Comparison of ENCODE assay signal across 1 cellular context in the genomic region with DNA sequence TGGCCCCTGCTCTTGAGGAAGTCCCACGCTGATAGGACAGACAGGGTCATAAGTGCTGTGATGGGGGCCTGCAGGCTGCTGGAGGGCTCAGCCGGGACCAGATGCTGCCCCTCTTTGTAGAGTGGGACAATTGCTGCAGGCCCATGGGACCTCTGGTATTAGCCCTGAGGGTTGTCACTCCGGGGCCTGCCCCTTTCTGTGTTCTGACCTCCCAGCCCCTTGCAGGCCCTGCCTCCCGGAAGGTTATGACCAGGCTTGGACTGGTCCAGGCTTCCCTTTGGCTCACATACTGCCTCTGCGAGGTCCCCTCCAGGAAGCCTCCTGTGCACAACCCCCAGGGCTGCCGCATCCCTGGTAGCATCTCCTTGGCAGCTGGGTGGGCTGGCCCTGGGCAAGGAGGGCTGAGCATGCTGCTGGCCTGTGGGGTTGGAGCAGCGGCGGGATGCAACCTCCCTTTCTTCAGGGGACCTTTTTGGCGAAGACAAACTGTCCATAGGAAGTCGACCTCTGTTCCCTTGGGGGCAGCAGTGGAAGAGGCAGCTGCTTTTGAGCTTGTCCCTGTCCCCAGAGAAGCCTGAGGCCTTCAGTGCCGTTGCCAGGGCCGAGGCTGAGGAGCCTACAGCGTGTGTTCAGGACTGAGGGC.
TF ChIP-seq lines count a peak whose summit lies in the region.

No MANE protein-coding gene starts in this region.

TF ChIP-seq in GM12878, 131 proteins besides CTCF, POLR2A, EP300 and RAD21:
- TF ChIP-seq PKNOX1 (IDR thresholded peaks at IDR 0.05), result peak; percentile 65; the same call in 1 of the 2 replicates
- TF ChIP-seq, protein P1, sequence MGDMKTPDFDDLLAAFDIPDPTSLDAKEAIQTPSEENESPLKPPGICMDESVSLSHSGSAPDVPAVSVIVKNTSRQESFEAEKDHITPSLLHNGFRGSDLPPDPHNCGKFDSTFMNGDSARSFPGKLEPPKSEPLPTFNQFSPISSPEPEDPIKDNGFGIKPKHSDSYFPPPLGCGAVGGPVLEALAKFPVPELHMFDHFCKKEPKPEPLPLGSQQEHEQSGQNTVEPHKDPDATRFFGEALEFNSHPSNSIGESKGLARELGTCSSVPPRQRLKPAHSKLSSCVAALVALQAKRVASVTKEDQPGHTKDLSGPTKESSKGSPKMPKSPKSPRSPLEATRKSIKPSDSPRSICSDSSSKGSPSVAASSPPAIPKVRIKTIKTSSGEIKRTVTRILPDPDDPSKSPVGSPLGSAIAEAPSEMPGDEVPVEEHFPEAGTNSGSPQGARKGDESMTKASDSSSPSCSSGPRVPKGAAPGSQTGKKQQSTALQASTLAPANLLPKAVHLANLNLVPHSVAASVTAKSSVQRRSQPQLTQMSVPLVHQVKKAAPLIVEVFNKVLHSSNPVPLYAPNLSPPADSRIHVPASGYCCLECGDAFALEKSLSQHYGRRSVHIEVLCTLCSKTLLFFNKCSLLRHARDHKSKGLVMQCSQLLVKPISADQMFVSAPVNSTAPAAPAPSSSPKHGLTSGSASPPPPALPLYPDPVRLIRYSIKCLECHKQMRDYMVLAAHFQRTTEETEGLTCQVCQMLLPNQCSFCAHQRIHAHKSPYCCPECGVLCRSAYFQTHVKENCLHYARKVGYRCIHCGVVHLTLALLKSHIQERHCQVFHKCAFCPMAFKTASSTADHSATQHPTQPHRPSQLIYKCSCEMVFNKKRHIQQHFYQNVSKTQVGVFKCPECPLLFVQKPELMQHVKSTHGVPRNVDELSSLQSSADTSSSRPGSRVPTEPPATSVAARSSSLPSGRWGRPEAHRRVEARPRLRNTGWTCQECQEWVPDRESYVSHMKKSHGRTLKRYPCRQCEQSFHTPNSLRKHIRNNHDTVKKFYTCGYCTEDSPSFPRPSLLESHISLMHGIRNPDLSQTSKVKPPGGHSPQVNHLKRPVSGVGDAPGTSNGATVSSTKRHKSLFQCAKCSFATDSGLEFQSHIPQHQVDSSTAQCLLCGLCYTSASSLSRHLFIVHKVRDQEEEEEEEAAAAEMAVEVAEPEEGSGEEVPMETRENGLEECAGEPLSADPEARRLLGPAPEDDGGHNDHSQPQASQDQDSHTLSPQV (IDR thresholded peaks at IDR 0.05), result no peak
- TF ChIP-seq STAT1 (conservative IDR thresholded peaks at IDR 0.05), result no peak
- TF ChIP-seq TCF3 (IDR thresholded peaks at IDR 0.05; ENCODE audit: borderline replicate concordance, insufficient read depth, low read depth, low read length), result no peak
- TF ChIP-seq CBX5 (IDR thresholded peaks at IDR 0.05; ENCODE audit: low read depth), result no peak
- TF ChIP-seq HSF1 (IDR thresholded peaks at IDR 0.05; ENCODE audit: low read depth, low read length), result no peak
- TF ChIP-seq NBN (IDR thresholded peaks at IDR 0.05), result 0 out of 2 replicates have a peak, but pooled peaks have one; percentile 39
- TF ChIP-seq MXI1 (IDR thresholded peaks at IDR 0.05; ENCODE audit: low read depth, low read length), result no peak
- TF ChIP-seq SMAD5 (IDR thresholded peaks at IDR 0.05; ENCODE audit: low read depth), result peak; percentile 18; the same call in 1 of the 2 replicates
- TF ChIP-seq SRF (IDR thresholded peaks at IDR 0.05; ENCODE audit: low read depth in 2 of 2, low read length in 2 of 2), result 0 out of 4 replicates have a peak, but pooled peaks of 1 of the 2 experiments have one; percentile 7
- no peak for TF ChIP-seq CREM (IDR thresholded peaks at IDR 0.05; ENCODE audit: low read depth)
- TF ChIP-seq ATF3 (IDR thresholded peaks at IDR 0.05; ENCODE audit: borderline replicate concordance, extremely low read depth, low read depth, low read length), result no peak
- 0 out of 2 replicates have a peak, but pooled peaks have one; percentile 13 for TF ChIP-seq NR2C1 (IDR thresholded peaks at IDR 0.05)
- no peak for TF ChIP-seq CBX3 (IDR thresholded peaks at IDR 0.05; ENCODE audit: borderline replicate concordance, low read depth)
- no peak for TF ChIP-seq ZNF217 (IDR thresholded peaks at IDR 0.05)
- TF ChIP-seq CEBPB (IDR thresholded peaks at IDR 0.05; ENCODE audit: borderline replicate concordance in 1 of 2, low read depth in 2 of 2, low read length in 2 of 2), result no peak
- TF ChIP-seq SPI1 (IDR thresholded peaks at IDR 0.05; ENCODE audit: borderline replicate concordance, insufficient read depth, low read depth, low read length), result no peak
- TF ChIP-seq SMC3 (IDR thresholded peaks at IDR 0.05; ENCODE audit: borderline replicate concordance, low read length), result no peak
- no peak for TF ChIP-seq KDM1A (IDR thresholded peaks at IDR 0.05; ENCODE audit: borderline replicate concordance)
- no peak for TF ChIP-seq CHD4 (IDR thresholded peaks at IDR 0.05)
- no peak for TF ChIP-seq PAX8 (IDR thresholded peaks at IDR 0.05)
- no peak for TF ChIP-seq ZBED1 (IDR thresholded peaks at IDR 0.05; ENCODE audit: borderline replicate concordance)
- TF ChIP-seq BCLAF1 (IDR thresholded peaks at IDR 0.05), result no peak
- no peak for TF ChIP-seq PAX5 (IDR thresholded peaks at IDR 0.05; ENCODE audit: borderline replicate concordance, low read depth, low read length)
- TF ChIP-seq STAT3 (IDR thresholded peaks at IDR 0.05; ENCODE audit: low read depth, low read length), result no peak
- no peak for TF ChIP-seq ZNF24 (IDR thresholded peaks at IDR 0.05)
- no peak for TF ChIP-seq ZBTB11 (CRISPR knock-in tag; IDR thresholded peaks at IDR 0.05)
- TF ChIP-seq POU2F2 (IDR thresholded peaks at IDR 0.05; ENCODE audit: borderline replicate concordance, low read depth, low read length), result no peak
- TF ChIP-seq TCF12 (IDR thresholded peaks at IDR 0.05; ENCODE audit: low read depth, low read length), result no peak
